1 cellular context compared by ENCODE assay signal in genomic region chr5:58622884-58623871, GRCh38.
TF ChIP-seq lines count a peak whose summit lies in the region.

No MANE protein-coding gene starts in this region.

TF ChIP-seq in endothelial cell of umbilical vein, 7 proteins besides CTCF, POLR2A, EP300 and RAD21 (continued from another document):
- TF ChIP-seq JUN (IDR thresholded peaks at IDR 0.05; ENCODE audit: borderline replicate concordance, insufficient read depth, insufficient read length, low read depth) (no peak), POLR2AphosphoS5 (IDR thresholded peaks at IDR 0.05; ENCODE audit: insufficient read depth, low read depth, low read length) (no peak), GATA2 (IDR thresholded peaks at IDR 0.05; ENCODE audit: insufficient read depth, insufficient read length, low read depth, low read length) (no peak), EZH2 (IDR thresholded peaks at IDR 0.05; ENCODE audit: borderline replicate concordance, low read depth, low read length, severe bottlenecking) (no peak), MYC (IDR thresholded peaks at IDR 0.05; ENCODE audit: low read depth, low read length) (no peak)
TF ChIP-seq in endothelial cell of umbilical vein: peak in this region for 0.
